In genomic region chr16:726188-726437, GRCh38 we compare ENCODE assay signal across 11 cellular contexts. TPM values are rescaled to one million over a fixed set of nuclear protein-coding genes. Genes with fewer than 3 reads are reported as not detected.
DNase-seq lines count a peak whose midpoint lies in the region; ATAC-seq and TF ChIP-seq lines count a peak whose summit lies in the region.
"Had no signal": no experiment of that assay in that cellular context is flagged by ENCODE, and none has a peak within 500 bp of the region (broad histone marks: within the 10 kb centered on the region; RNA-seq: fewer than 3 reads in every experiment).

No MANE protein-coding gene starts in this region.

- no peak overlapping the region for H3K4me3 Mint-ChIP-seq in activated T-helper 2 cell treated with anti-CD3 and anti-CD28 coated beads, Interferon-gamma antibody, Interleukin-2, Interleukin-4, amounts not matched to agents 10 μg/mL and 5 μg/mL and 100 μg/mL, durations not matched to agents 14 hours and 24 hours and 36 hours (ENCODE audit: low read depth)
- no peak overlapping the region for H3K4me3 Mint-ChIP-seq in activated CD4-positive, alpha-beta memory T cell treated with anti-CD3 and anti-CD28 coated beads, Interleukin-2, amount 10 ng/mL, durations not matched to agents 7 days and 5 days

- H3K4me3 ChIP-seq in left ventricle myocardium inferior (peak overlapping the region; percentile 75), iPS-18c (ENCODE audit: insufficient read depth, low read depth, low read length) (peak overlapping the region; percentile 55; the same call in 1 of the 2 replicates)

- H3K27ac Mint-ChIP-seq in activated T-helper 2 cell treated with anti-CD3 and anti-CD28 coated beads, Interferon-gamma antibody, Interleukin-2, Interleukin-4, amounts not matched to agents 10 μg/mL and 5 μg/mL and 100 μg/mL, durations not matched to agents 14 hours and 24 hours and 36 hours, result no peak overlapping the region
- H3K27ac Mint-ChIP-seq in activated CD4-positive, alpha-beta memory T cell treated with anti-CD3 and anti-CD28 coated beads, Interleukin-2, amount 10 ng/mL, durations not matched to agents 7 days and 5 days, result no peak overlapping the region

- no peaks in the 10 kb centered on the region for H3K27me3 Mint-ChIP-seq in activated T-helper 2 cell treated with anti-CD3 and anti-CD28 coated beads, Interferon-gamma antibody, Interleukin-2, Interleukin-4, amounts not matched to agents 10 μg/mL and 5 μg/mL and 100 μg/mL, durations not matched to agents 14 hours and 24 hours and 36 hours (ENCODE audit: low read depth)
- no peaks in the 10 kb centered on the region for H3K27me3 Mint-ChIP-seq in activated CD4-positive, alpha-beta memory T cell treated with anti-CD3 and anti-CD28 coated beads, Interleukin-2, amount 10 ng/mL, durations not matched to agents 7 days and 5 days

- peaks cover 37% of the 10 kb centered on the region for H3K4me1 ChIP-seq in left ventricle myocardium inferior

- H3K27me3 ChIP-seq in left ventricle myocardium inferior (ENCODE audit: low read depth), result peaks cover 26% of the 10 kb centered on the region

- H3K36me3 ChIP-seq in left ventricle myocardium inferior, result peaks cover 5% of the 10 kb centered on the region

- H3K9me3 ChIP-seq in left ventricle myocardium inferior (replicated peaks), result no peaks in the 10 kb centered on the region
- peaks cover 3% of the 10 kb centered on the region for H3K9me3 ChIP-seq in iPS-18c (ENCODE audit: control insufficient read depth, insufficient read depth, low read length)

- TF ChIP-seq CTCF in left ventricle myocardium inferior (IDR thresholded peaks at IDR 0.05; ENCODE audit: borderline replicate concordance) (no peak), RWPE1 (conservative IDR thresholded peaks at IDR 0.05; ENCODE audit: low read depth) (no peak)

- CTCF ChIA-PET in RWPE1 (lab: Yijun Ruan, JAX), result interaction anchor here (1.1 kb wide), 1 partner anchor 14 kb away, joined by 5 read pairs; no protein-coding TSS in a partner anchor
- CTCF ChIA-PET in activated CD4-positive, alpha-beta memory T cell treated with anti-CD3 and anti-CD28 coated beads, Interleukin-2, amount 10 ng/mL, durations not matched to agents 7 days and 5 days (lab: Charles Lee), result interaction anchor here (1.8 to 2.2 kb wide), 2 partner anchors 10 to 13 kb away, joined by 8 to 12 read pairs; no protein-coding TSS in a partner anchor

- POLR2A ChIA-PET in RWPE1 (lab: Yijun Ruan, JAX; ENCODE audit: low non-redundant PET), result no interaction called here
- POLR2A ChIA-PET in activated CD4-positive, alpha-beta memory T cell treated with anti-CD3 and anti-CD28 coated beads, Interleukin-2, amount 10 ng/mL, durations not matched to agents 7 days and 5 days (lab: Charles Lee), result interaction anchor here (0.7 to 2.3 kb wide), 3 partner anchors 10 to 37 kb away, joined by 3 to 15 read pairs (median 3); partner anchors contain the start of gene METRN

- no peaks in the 10 kb centered on the region for H3K9me3 Mint-ChIP-seq in activated T-helper 2 cell treated with anti-CD3 and anti-CD28 coated beads, Interferon-gamma antibody, Interleukin-2, Interleukin-4, amounts not matched to agents 10 μg/mL and 5 μg/mL and 100 μg/mL, durations not matched to agents 14 hours and 24 hours and 36 hours
- no peaks in the 10 kb centered on the region for H3K9me3 Mint-ChIP-seq in activated CD4-positive, alpha-beta memory T cell treated with anti-CD3 and anti-CD28 coated beads, Interleukin-2, amount 10 ng/mL, durations not matched to agents 7 days and 5 days

- no peaks in the 10 kb centered on the region for H3K36me3 Mint-ChIP-seq in activated T-helper 2 cell treated with anti-CD3 and anti-CD28 coated beads, Interferon-gamma antibody, Interleukin-2, Interleukin-4, amounts not matched to agents 10 μg/mL and 5 μg/mL and 100 μg/mL, durations not matched to agents 14 hours and 24 hours and 36 hours (ENCODE audit: low read depth)
- no peaks in the 10 kb centered on the region for H3K36me3 Mint-ChIP-seq in activated CD4-positive, alpha-beta memory T cell treated with anti-CD3 and anti-CD28 coated beads, Interleukin-2, amount 10 ng/mL, durations not matched to agents 7 days and 5 days (ENCODE audit: low read depth)

- H3K27ac ChIP-seq in left ventricle myocardium inferior (replicated peaks), result no peak overlapping the region
- H3K27ac ChIP-seq in RWPE1, result peak overlapping the region; percentile 95

- ATAC-seq in Right ventricle myocardium inferior (no peak), HG03045 (IDR thresholded peaks at IDR 0.05; ENCODE audit: unreplicated experiment) (no peak), GM18519 (IDR thresholded peaks at IDR 0.05; ENCODE audit: low FRiP score, unreplicated experiment) (no peak)

- DNase-seq in left ventricle myocardium inferior (no peak), Right ventricle myocardium inferior (ENCODE audit: missing footprints) (no peak), RWPE1 (ENCODE audit: low spot score) (no peak)
- DNase-seq in activated T-helper 2 cell treated with anti-CD3 and anti-CD28 coated beads, Interferon-gamma antibody, Interleukin-2, Interleukin-4, amounts not matched to agents 10 μg/mL and 5 μg/mL and 100 μg/mL, durations not matched to agents 14 hours and 24 hours and 36 hours (ENCODE audit: low spot score), result no peak
- DNase-seq in activated CD4-positive, alpha-beta memory T cell treated with anti-CD3 and anti-CD28 coated beads, Interleukin-2, amount 10 ng/mL, durations not matched to agents 7 days and 5 days, result no peak
- DNase-seq: activated effector memory CD4-positive, alpha-beta T cell treated with anti-CD3 and anti-CD28 coated beads, Interleukin-2, amount 50 U/mL, for 16 hours; KBM-7; stimulated activated CD4-positive, alpha-beta T cell treated with anti-CD3 and anti-CD28 coated beads, Interleukin-1b, Interleukin-23, amount 100 ng/mL, for 48 hours had no signal

- H3K4me1 Mint-ChIP-seq in activated T-helper 2 cell treated with anti-CD3 and anti-CD28 coated beads, Interferon-gamma antibody, Interleukin-2, Interleukin-4, amounts not matched to agents 10 μg/mL and 5 μg/mL and 100 μg/mL, durations not matched to agents 14 hours and 24 hours and 36 hours (ENCODE audit: low read depth), result no peaks in the 10 kb centered on the region
- H3K4me1 Mint-ChIP-seq in activated CD4-positive, alpha-beta memory T cell treated with anti-CD3 and anti-CD28 coated beads, Interleukin-2, amount 10 ng/mL, durations not matched to agents 7 days and 5 days, result peaks cover 3% of the 10 kb centered on the region

- intact Hi-C loops in left ventricle myocardium inferior (cut with micrococcal nuclease), result no loop called here
- intact Hi-C loops in Right ventricle myocardium inferior (cut with DNase I), result no loop called here
- intact Hi-C loops in activated T-helper 2 cell treated with anti-CD3 and anti-CD28 coated beads, Interferon-gamma antibody, Interleukin-2, Interleukin-4, amounts not matched to agents 10 μg/mL and 5 μg/mL and 100 μg/mL, durations not matched to agents 14 hours and 24 hours and 36 hours (cut with micrococcal nuclease), result no loop called here

RNA-seq across cellular contexts. Expression of gene CCDC78, which starts 0.1 kb away (rescaled TPM):
- total RNA-seq in left ventricle myocardium inferior, result 0.49 TPM
- 0.49 TPM for total RNA-seq in Right ventricle myocardium inferior
- 7.3 and 8.3 TPM in 2 replicates for total RNA-seq in activated T-helper 2 cell treated with anti-CD3 and anti-CD28 coated beads, Interferon-gamma antibody, Interleukin-2, Interleukin-4, amounts not matched to agents 10 μg/mL and 5 μg/mL and 100 μg/mL, durations not matched to agents 14 hours and 24 hours and 36 hours
- 1 to 10 TPM; 1.9 to 2.3 TPM for total RNA-seq in activated CD4-positive, alpha-beta memory T cell treated with anti-CD3 and anti-CD28 coated beads, Interleukin-2, amount 10 ng/mL, durations not matched to agents 7 days and 5 days

RNA-seq across cellular contexts. Expression of gene HAGHL, which starts 0.8 kb away (rescaled TPM):
- total RNA-seq in left ventricle myocardium inferior, result 12.0 TPM
- 18.7 TPM for total RNA-seq in Right ventricle myocardium inferior
- 18.5 and 21.4 TPM in 2 replicates for total RNA-seq in activated T-helper 2 cell treated with anti-CD3 and anti-CD28 coated beads, Interferon-gamma antibody, Interleukin-2, Interleukin-4, amounts not matched to agents 10 μg/mL and 5 μg/mL and 100 μg/mL, durations not matched to agents 14 hours and 24 hours and 36 hours
- total RNA-seq in activated CD4-positive, alpha-beta memory T cell treated with anti-CD3 and anti-CD28 coated beads, Interleukin-2, amount 10 ng/mL, durations not matched to agents 7 days and 5 days, result 1 to 10 TPM; 8.9 to 9.1 TPM

RNA-seq across cellular contexts. Expression of gene ANTKMT, which starts 5.2 kb away (rescaled TPM):
- 30.7 TPM for total RNA-seq in left ventricle myocardium inferior
- total RNA-seq in Right ventricle myocardium inferior, result 29.1 TPM
- 52.8 and 54.4 TPM in 2 replicates for total RNA-seq in activated T-helper 2 cell treated with anti-CD3 and anti-CD28 coated beads, Interferon-gamma antibody, Interleukin-2, Interleukin-4, amounts not matched to agents 10 μg/mL and 5 μg/mL and 100 μg/mL, durations not matched to agents 14 hours and 24 hours and 36 hours
- total RNA-seq in activated CD4-positive, alpha-beta memory T cell treated with anti-CD3 and anti-CD28 coated beads, Interleukin-2, amount 10 ng/mL, durations not matched to agents 7 days and 5 days, result 1 to 10 TPM; 8.4 to 9.3 TPM

RNA-seq across cellular contexts. Expression of gene METRN, which starts 11.2 kb away (rescaled TPM):
- 62.5 TPM for total RNA-seq in left ventricle myocardium inferior
- 60.4 TPM for total RNA-seq in Right ventricle myocardium inferior
- total RNA-seq in activated T-helper 2 cell treated with anti-CD3 and anti-CD28 coated beads, Interferon-gamma antibody, Interleukin-2, Interleukin-4, amounts not matched to agents 10 μg/mL and 5 μg/mL and 100 μg/mL, durations not matched to agents 14 hours and 24 hours and 36 hours, result 30.0 and 31.7 TPM in 2 replicates
- 1 to 10 TPM; 4.4 to 6.2 TPM for total RNA-seq in activated CD4-positive, alpha-beta memory T cell treated with anti-CD3 and anti-CD28 coated beads, Interleukin-2, amount 10 ng/mL, durations not matched to agents 7 days and 5 days

RNA-seq across cellular contexts. Expression of gene CIAO3, which starts 14.7 kb away (rescaled TPM):
- 30.3 TPM for total RNA-seq in left ventricle myocardium inferior
- total RNA-seq in Right ventricle myocardium inferior, result 32.2 TPM
- 42.8 and 43.4 TPM in 2 replicates for total RNA-seq in activated T-helper 2 cell treated with anti-CD3 and anti-CD28 coated beads, Interferon-gamma antibody, Interleukin-2, Interleukin-4, amounts not matched to agents 10 μg/mL and 5 μg/mL and 100 μg/mL, durations not matched to agents 14 hours and 24 hours and 36 hours
- total RNA-seq in activated CD4-positive, alpha-beta memory T cell treated with anti-CD3 and anti-CD28 coated beads, Interleukin-2, amount 10 ng/mL, durations not matched to agents 7 days and 5 days, result 10 to 100 TPM; 34.0 to 34.8 TPM
